Comparison of ENCODE assay signal across 8 cellular contexts in genomic region chr17:50026901-50027638, GRCh38. TPM values are rescaled to one million over a fixed set of nuclear protein-coding genes. Genes with fewer than 3 reads are reported as not detected.
DNase-seq lines count a peak whose midpoint lies in the region; ATAC-seq and TF ChIP-seq lines count a peak whose summit lies in the region.

No MANE protein-coding gene starts in this region.

- H3K4me3 Mint-ChIP-seq in T-helper 1 cell treated with Interleukin-12 subunit alpha and Interleukin-12 subunit beta and Interleukin-4 antibody, amounts not matched to agents 30 μg/mL and 1 μg/mL, for 36 hours, result peak overlapping the region; percentile 72

- no peak overlapping the region for H3K27ac ChIP-seq in right cardiac atrium (ENCODE audit: low read length)

- no peaks in the 10 kb centered on the region for H3K4me1 ChIP-seq in right cardiac atrium (ENCODE audit: control insufficient read depth, insufficient read depth, low read length)

- H3K4me1 Mint-ChIP-seq in T-helper 1 cell treated with Interleukin-12 subunit alpha and Interleukin-12 subunit beta and Interleukin-4 antibody, amounts not matched to agents 30 μg/mL and 1 μg/mL, for 36 hours (ENCODE audit: low read depth), result peaks cover 12% of the 10 kb centered on the region

- H3K4me3 ChIP-seq in right cardiac atrium (ENCODE audit: low read length) (no peak overlapping the region), retinal pigment epithelial cell (ENCODE audit: low read length) (peak overlapping the region; percentile 43)

- DNase-seq in ELR (ENCODE audit: low read depth), result peak; percentile 94
- peak; percentile 92 for DNase-seq in M059J (ENCODE audit: low read depth)
- DNase-seq in amniotic stem cell (lab: John Stamatoyannopoulos, UW), result peak; percentile 62
- peak; percentile 82 to 94 (median 93) for DNase-seq in right cardiac atrium
- peak; percentile 51 for DNase-seq in retinal pigment epithelial cell (ENCODE audit: low read depth)

- ATAC-seq in right cardiac atrium (peak; percentile 78 to 84), GM18868 (IDR thresholded peaks at IDR 0.05; ENCODE audit: unreplicated experiment) (no peak), GM18498 (IDR thresholded peaks at IDR 0.05; ENCODE audit: unreplicated experiment) (no peak)

- no peaks in the 10 kb centered on the region for H3K36me3 Mint-ChIP-seq in T-helper 1 cell treated with Interleukin-12 subunit alpha and Interleukin-12 subunit beta and Interleukin-4 antibody, amounts not matched to agents 30 μg/mL and 1 μg/mL, for 36 hours (ENCODE audit: low read depth)

- WGBS in right cardiac atrium, result 8% methylated on average over 28 of the region's 28 CpGs

- intact Hi-C loops in right cardiac atrium (cut with DNase I), result loop anchor here (2.0 to 10.0 kb wide), 4 partner anchors 60 to 268 kb away; no protein-coding TSS in a partner anchor

- no peaks in the 10 kb centered on the region for H3K9me3 Mint-ChIP-seq in T-helper 1 cell treated with Interleukin-12 subunit alpha and Interleukin-12 subunit beta and Interleukin-4 antibody, amounts not matched to agents 30 μg/mL and 1 μg/mL, for 36 hours

- no peaks in the 10 kb centered on the region for H3K27me3 ChIP-seq in right cardiac atrium (ENCODE audit: control insufficient read depth, insufficient read depth)

- peaks cover 5% of the 10 kb centered on the region for H3K27me3 Mint-ChIP-seq in T-helper 1 cell treated with Interleukin-12 subunit alpha and Interleukin-12 subunit beta and Interleukin-4 antibody, amounts not matched to agents 30 μg/mL and 1 μg/mL, for 36 hours (ENCODE audit: low read depth)

- no peak overlapping the region for H3K27ac Mint-ChIP-seq in T-helper 1 cell treated with Interleukin-12 subunit alpha and Interleukin-12 subunit beta and Interleukin-4 antibody, amounts not matched to agents 30 μg/mL and 1 μg/mL, for 36 hours

- peak; percentile 93 for TF ChIP-seq CTCF in retinal pigment epithelial cell (conservative IDR thresholded peaks at IDR 0.05; ENCODE audit: low read depth, low read length)

- no peaks in the 10 kb centered on the region for H3K9me3 ChIP-seq in right cardiac atrium (ENCODE audit: control insufficient read depth, low read length)

RNA-seq across cellular contexts. Expression of gene ITGA3, which starts 28.8 kb away (rescaled TPM):
- total RNA-seq in M059J (2014; rRNA removed; shearing (Covaris generic)), result 365 and 711 TPM in 2 replicates
- 10 to 100 TPM; 22.9 to 32.9 (median 28.4) TPM for total RNA-seq in right cardiac atrium
- 21.5 TPM for polyA plus RNA-seq in right cardiac atrium

RNA-seq across cellular contexts. Expression of gene DLX3, which starts 32.0 kb away (rescaled TPM):
- 0.15 and 0.96 TPM in 2 replicates for total RNA-seq in M059J (2014; rRNA removed; shearing (Covaris generic))
- under 1 TPM in 2 of 4 donors, not detected in 2; 0.12 to 0.14 TPM for total RNA-seq in right cardiac atrium
- 0.16 TPM for polyA plus RNA-seq in right cardiac atrium

RNA-seq across cellular contexts. Expression of gene DLX4, which starts 58.1 kb away (rescaled TPM):
- 5.5 and 7.4 TPM in 2 replicates for total RNA-seq in M059J (2014; rRNA removed; shearing (Covaris generic))
- under 1 TPM in 1 of 4 donors, not detected in 3; 0.12 TPM for total RNA-seq in right cardiac atrium
- polyA plus RNA-seq in right cardiac atrium, result 0.09 TPM

Comparison
In these comparisons a context has a peak if more than half of its experiments do, and no peak if none do; other contexts are left out.
1. ATAC-seq: peak in right cardiac atrium (2 of 2); none in GM18868 (single experiment) and GM18498 (single experiment).
2. RNA of gene ITGA3, which starts 28.8 kb away (total RNA-seq): 365 to 711 TPM in M059J; 22.9 to 32.9 TPM in right cardiac atrium; every median in the first group is over 10 times any median in the second.
3. Peak in every context shown above with its lines, with median percentiles within 50 percentile points of each other: DNase-seq.